In genomic region chr4:74667438-74667837, GRCh38 we compare ENCODE assay signal across 20 cellular contexts.
A peak's percentile ranks its signal among the peaks of the same experiment; 100 is the strongest.
DNase-seq lines count a peak whose midpoint lies in the region; ATAC-seq, FAIRE-seq and TF ChIP-seq lines count a peak whose summit lies in the region.
"Had no signal": no experiment of that assay in that cellular context is flagged by ENCODE, and none has a peak within 500 bp of the region (broad histone marks: within the 10 kb centered on the region; RNA-seq: fewer than 3 reads in every experiment).

No MANE protein-coding gene starts in this region.

- TF ChIP-seq CTCF in Calu3 (IDR thresholded peaks at IDR 0.05; ENCODE audit: unreplicated experiment) (no peak), PC-3 (conservative IDR thresholded peaks at IDR 0.05; ENCODE audit: low read depth, low read length) (no peak), type B pancreatic cell (conservative IDR thresholded peaks at IDR 0.05) (no peak), HepG2 (CRISPR knock-in tag; IDR thresholded peaks at IDR 0.05) (no peak)

- intact Hi-C loops in Calu3 (cut with micrococcal nuclease; ENCODE audit: unreplicated experiment): no loop called here
- intact Hi-C loops in PC-3 (cut with micrococcal nuclease): no loop called here
- intact Hi-C loops in HepG2 (cut with micrococcal nuclease; ENCODE audit: unreplicated experiment): no loop called here

- no peaks in the 10 kb centered on the region for H3K9me2 ChIP-seq in PC-3 (replicated peaks; ENCODE audit: low read length)

- H3K36me3 Mint-ChIP-seq in Calu3 (ENCODE audit: insufficient read depth, unreplicated experiment) (peaks cover 60% of the 10 kb centered on the region), type B pancreatic cell (peaks cover 4% of the 10 kb centered on the region)
- H3K36me3 Mint-ChIP-seq: CD4-positive, CD25-positive, alpha-beta regulatory T cell had no signal

- H3K9ac ChIP-seq in PC-3 (ENCODE audit: low read length) (peak overlapping the region; percentile 83), HepG2 (ENCODE audit: insufficient read depth, low read depth, low read length) (no peak overlapping the region)
- H3K9ac ChIP-seq: BLaER1 treated with 17β-estradiol and CSF1 and Interleukin-3, amounts not matched to agents 10 nM and 100 nM had no signal

- H3K4me3 ChIP-seq in PC-3 (ENCODE audit: low read length): no peak overlapping the region
- H3K4me3 ChIP-seq in HepG2 (replicated peaks in 1 of 3; ENCODE audit: insufficient read depth in 1 of 3, low read depth in 2 of 3, low read length in 3 of 3): no peak overlapping the region
- H3K4me3 ChIP-seq: BLaER1 treated with 17β-estradiol and CSF1 and Interleukin-3, amounts not matched to agents 10 nM and 100 nM; HAP-1; K562 had no signal

- H3K4me2 ChIP-seq in PC-3 (ENCODE audit: low read length): no peak overlapping the region
- H3K4me2 ChIP-seq in HepG2 (ENCODE audit: low read depth, low read length): no peak overlapping the region
- H3K4me2 ChIP-seq: BLaER1 treated with 17β-estradiol and CSF1 and Interleukin-3, amounts not matched to agents 10 nM and 100 nM had no signal

- DNase-seq in Calu3 (no peak), PC-3 (no peak), epithelial cell of prostate (ENCODE audit: low read depth, low spot score) (no peak), type B pancreatic cell (ENCODE audit: extremely low spot score, unreplicated experiment) (no peak), DMS114 treated with DMSO at 0.1 percent for 48 hours (lab: John Stamatoyannopoulos, UW; ENCODE audit: unreplicated experiment) (no peak), HepG2 (ENCODE audit: low spot score) (no peak)
- DNase-seq: ACHN; CD4-positive, CD25-positive, alpha-beta regulatory T cell; DMS153; DMS79 treated with DMSO at 0.1 percent for 48 hours; EL; Kasumi-1 had no signal

- ATAC-seq in PC-3 (no peak), HG02763 (IDR thresholded peaks at IDR 0.05; ENCODE audit: unreplicated experiment) (no peak), GM19351 (IDR thresholded peaks at IDR 0.05; ENCODE audit: unreplicated experiment) (no peak), HepG2 (no peak)
- ATAC-seq: K562 had no signal

- TF ChIP-seq EP300 in HepG2 (IDR thresholded peaks at IDR 0.05; ENCODE audit: low read depth in 2 of 2, low read length in 2 of 2) (no peak), HepG2 (CRISPR knock-in tag; IDR thresholded peaks at IDR 0.05; ENCODE audit: borderline replicate concordance) (no peak)

- H3K9me3 ChIP-seq in PC-3 (ENCODE audit: low read length) (no peaks in the 10 kb centered on the region), HepG2 (ENCODE audit: low read length) (no peaks in the 10 kb centered on the region)
- H3K9me3 ChIP-seq: BLaER1 treated with 17β-estradiol and CSF1 and Interleukin-3, amounts not matched to agents 10 nM and 100 nM; HAP-1 had no signal

- TF ChIP-seq POLR2A in HepG2 (IDR thresholded peaks at IDR 0.05; ENCODE audit: insufficient read depth in 1 of 2, low read depth in 2 of 2, low read length in 2 of 2): no peak

- BruUV-seq in Calu3 (replicated peaks; lab: Mats Ljungman, UMichigan) (no TSS peak), PC-3 (replicated peaks; lab: Mats Ljungman, UMichigan) (no TSS peak), HepG2 (replicated peaks; lab: Mats Ljungman, UMichigan) (no TSS peak)

- peaks cover 90% of the 10 kb centered on the region for H3K4me1 Mint-ChIP-seq in Calu3 (ENCODE audit: low read depth, unreplicated experiment)
- H3K4me1 Mint-ChIP-seq in type B pancreatic cell (ENCODE audit: unreplicated experiment): no peaks in the 10 kb centered on the region
- H3K4me1 Mint-ChIP-seq: CD4-positive, CD25-positive, alpha-beta regulatory T cell had no signal

- H3K36me3 ChIP-seq in PC-3 (ENCODE audit: low read depth, low read length) (no peaks in the 10 kb centered on the region), HepG2 (replicated peaks in 1 of 2; ENCODE audit: control insufficient read depth in 1 of 2, insufficient read depth in 2 of 2, low read length in 2 of 2) (no peaks in the 10 kb centered on the region)
- H3K36me3 ChIP-seq: BLaER1 treated with 17β-estradiol and CSF1 and Interleukin-3, amounts not matched to agents 10 nM and 100 nM; HAP-1 had no signal

- H3F3A ChIP-seq in PC-3 (ENCODE audit: low read length, unreplicated experiment): peaks cover 4% of the 10 kb centered on the region

- in situ Hi-C loops in HepG2 (cut with HindIII; ENCODE audit: extremely low pct_ligation_motif_present, low pct_unique_long_range_greater_than_20kb): loop anchor here (10.0 kb wide), 2 partner anchors 113 to 473 kb away; no protein-coding TSS in a partner anchor

- peak overlapping the region; percentile 97 for H3K27ac ChIP-seq in PC-3 (ENCODE audit: low read length)
- H3K27ac ChIP-seq in epithelial cell of prostate: peak overlapping the region; percentile 2
- no peak overlapping the region for H3K27ac ChIP-seq in HepG2 (ENCODE audit: extremely low read length, insufficient read depth, low read length)
- H3K27ac ChIP-seq: BLaER1 treated with 17β-estradiol and CSF1 and Interleukin-3, amounts not matched to agents 10 nM and 100 nM had no signal

- no peak for TF ChIP-seq RAD21 in HepG2 (CRISPR knock-in tag; IDR thresholded peaks at IDR 0.05)

- H3K4me3 Mint-ChIP-seq in Calu3 (ENCODE audit: low read depth, unreplicated experiment): peak overlapping the region; percentile 54
- no peak overlapping the region for H3K4me3 Mint-ChIP-seq in type B pancreatic cell
- H3K4me3 Mint-ChIP-seq: CD4-positive, CD25-positive, alpha-beta regulatory T cell had no signal

- no peaks in the 10 kb centered on the region for H4K20me1 ChIP-seq in PC-3 (ENCODE audit: low read length)
- no peaks in the 10 kb centered on the region for H4K20me1 ChIP-seq in HepG2 (ENCODE audit: insufficient read depth, low read length)
- H4K20me1 ChIP-seq: BLaER1 treated with 17β-estradiol and CSF1 and Interleukin-3, amounts not matched to agents 10 nM and 100 nM had no signal

- H3K79me2 ChIP-seq in PC-3 (ENCODE audit: low read length): no peaks in the 10 kb centered on the region
- H3K79me2 ChIP-seq in HepG2 (ENCODE audit: insufficient read depth, low read length): no peaks in the 10 kb centered on the region

- H3K27me3 Mint-ChIP-seq in Calu3 (ENCODE audit: unreplicated experiment): no peaks in the 10 kb centered on the region
- peaks cover 6% of the 10 kb centered on the region for H3K27me3 Mint-ChIP-seq in type B pancreatic cell
- H3K27me3 Mint-ChIP-seq: CD4-positive, CD25-positive, alpha-beta regulatory T cell had no signal

- POLR2A ChIA-PET in PC-3 (lab: Charles Lee; ENCODE audit: unreplicated experiment): no interaction called here
- POLR2A ChIA-PET in HepG2 (lab: Yijun Ruan, JAX): interaction anchor here (1.1 kb wide), 2 partner anchors 13 kb away, joined by 3 read pairs; no protein-coding TSS in a partner anchor

- H3K9me3 Mint-ChIP-seq in Calu3 (ENCODE audit: low read depth, unreplicated experiment) (no peaks in the 10 kb centered on the region), type B pancreatic cell (peaks cover 3% of the 10 kb centered on the region)
- H3K9me3 Mint-ChIP-seq: CD4-positive, CD25-positive, alpha-beta regulatory T cell had no signal

- FAIRE-seq in HepG2 (lab: Jason Lieb, UNC): no peak
- FAIRE-seq: G401.6, GM12892, GM19239, K562 had no signal

- H3K27me3 ChIP-seq in PC-3 (ENCODE audit: low read length) (no peaks in the 10 kb centered on the region), HepG2 (ENCODE audit: control insufficient read depth in 1 of 2, insufficient read depth in 2 of 2, low read length in 2 of 2) (no peaks in the 10 kb centered on the region)
- H3K27me3 ChIP-seq: BLaER1 treated with 17β-estradiol and CSF1 and Interleukin-3, amounts not matched to agents 10 nM and 100 nM had no signal

- peaks cover 72% of the 10 kb centered on the region for H3K4me1 ChIP-seq in PC-3 (ENCODE audit: insufficient read depth, low read length)
- peaks cover 15% of the 10 kb centered on the region for H3K4me1 ChIP-seq in HepG2 (ENCODE audit: insufficient read depth, low read length)
- H3K4me1 ChIP-seq: BLaER1 treated with 17β-estradiol and CSF1 and Interleukin-3, amounts not matched to agents 10 nM and 100 nM had no signal

- CTCF ChIA-PET in Calu3 (lab: Charles Lee): interaction anchor here (0.6 to 1.1 kb wide), 4 partner anchors 35 to 481 kb away, joined by 3 to 4 read pairs (median 3); no protein-coding TSS in a partner anchor
- CTCF ChIA-PET in PC-3 (lab: Charles Lee): interaction anchor here (0.6 kb wide), 1 partner anchor 616 kb away, joined by 4 read pairs; no protein-coding TSS in a partner anchor
- CTCF ChIA-PET in HepG2 (lab: Yijun Ruan, JAX; ENCODE audit: low intra/inter-chr PET ratio, low total read pairs): no interaction called here

- peak overlapping the region; percentile 97 for H3K27ac Mint-ChIP-seq in Calu3 (ENCODE audit: unreplicated experiment)
- H3K27ac Mint-ChIP-seq in type B pancreatic cell: peak overlapping the region; percentile 10
- H3K27ac Mint-ChIP-seq: CD4-positive, CD25-positive, alpha-beta regulatory T cell had no signal

- H2AFZ ChIP-seq in PC-3 (ENCODE audit: low read length): no peak overlapping the region
- H2AFZ ChIP-seq in HepG2 (ENCODE audit: low read length): no peak overlapping the region

TF ChIP-seq in HepG2, 621 proteins besides CTCF, POLR2A, EP300 and RAD21 (continues in another document):
- TF ChIP-seq ZBED4 (CRISPR knock-in tag; IDR thresholded peaks at IDR 0.05; ENCODE audit: borderline replicate concordance): no peak
